Comparison of ENCODE assay signal across 1 cellular context in genomic region chr9:125407974-125408900, GRCh38.
TF ChIP-seq lines count a peak whose summit lies in the region.

No MANE protein-coding gene starts in this region.

TF ChIP-seq in HepG2, 621 proteins besides CTCF, POLR2A, EP300 and RAD21 (continued from another document and continues in another):
- no peak for TF ChIP-seq NFAT5 (CRISPR knock-in tag; IDR thresholded peaks at IDR 0.05)
- 0 out of 2 replicates have a peak, but pooled peaks have one; percentile 49 for TF ChIP-seq ZBTB7A (CRISPR knock-in tag; IDR thresholded peaks at IDR 0.05)
- TF ChIP-seq ZNF772 (CRISPR knock-in tag; IDR thresholded peaks at IDR 0.05), result peak; percentile 62; the same call in 1 of the 2 replicates
- TF ChIP-seq SSRP1 (CRISPR knock-in tag; IDR thresholded peaks at IDR 0.05), result no peak
- no peak; the same call in 1 of the 2 replicates for TF ChIP-seq ZNF576 (CRISPR knock-in tag; IDR thresholded peaks at IDR 0.05)
- peak; percentile 84; the same call in 1 of the 2 replicates for TF ChIP-seq ZBTB10 (CRISPR knock-in tag; IDR thresholded peaks at IDR 0.05; ENCODE audit: borderline replicate concordance)
- peak; percentile 48; the same call in 1 of the 2 replicates for TF ChIP-seq ZNF414 (CRISPR knock-in tag; IDR thresholded peaks at IDR 0.05)
- TF ChIP-seq TFDP2 (CRISPR knock-in tag; IDR thresholded peaks at IDR 0.05), result no peak
- TF ChIP-seq TFDP1 (CRISPR knock-in tag; IDR thresholded peaks at IDR 0.05; ENCODE audit: borderline replicate concordance), result no peak
- 0 out of 2 replicates have a peak, but pooled peaks have one; percentile 35 for TF ChIP-seq ZMYM4 (CRISPR knock-in tag; IDR thresholded peaks at IDR 0.05)
- no peak for TF ChIP-seq ZNF619 (CRISPR knock-in tag; IDR thresholded peaks at IDR 0.05)
- TF ChIP-seq YY1 (IDR thresholded peaks at IDR 0.05; ENCODE audit: insufficient read depth, insufficient replicate concordance, low read depth, low read length), result peak; percentile 30
- no peak for TF ChIP-seq HDAC6 (IDR thresholded peaks at IDR 0.05; ENCODE audit: low read depth, low read length)
- TF ChIP-seq HOMEZ (CRISPR knock-in tag; IDR thresholded peaks at IDR 0.05; ENCODE audit: low read depth), result no peak
- no peak for TF ChIP-seq TP53 (CRISPR knock-in tag; conservative IDR thresholded peaks at IDR 0.05)
- TF ChIP-seq ZNF251 (CRISPR knock-in tag; IDR thresholded peaks at IDR 0.05), result no peak
- no peak for TF ChIP-seq ZNF253 (CRISPR knock-in tag; IDR thresholded peaks at IDR 0.05; ENCODE audit: borderline replicate concordance)
- TF ChIP-seq ZNF646 (CRISPR knock-in tag; IDR thresholded peaks at IDR 0.05), result peak; percentile 64; the same call in 1 of the 2 replicates
- TF ChIP-seq LCORL (IDR thresholded peaks at IDR 0.05), result no peak
- peak; percentile 55; the same call in 1 of the 2 replicates for TF ChIP-seq LCORL (CRISPR knock-in tag; IDR thresholded peaks at IDR 0.05)
- peak; percentile 82; the same call in 1 of the 2 replicates for TF ChIP-seq MTERF4 (CRISPR knock-in tag; IDR thresholded peaks at IDR 0.05)
- TF ChIP-seq ZNF17 (CRISPR knock-in tag; IDR thresholded peaks at IDR 0.05), result no peak
- TF ChIP-seq NFE2 (CRISPR knock-in tag; IDR thresholded peaks at IDR 0.05), result no peak
- 0 out of 2 replicates have a peak, but pooled peaks have one; percentile 24 for TF ChIP-seq ZZZ3 (CRISPR knock-in tag; IDR thresholded peaks at IDR 0.05; ENCODE audit: borderline replicate concordance)
- no peak for TF ChIP-seq ZNF761 (CRISPR knock-in tag; conservative IDR thresholded peaks at IDR 0.05)
- no peak for TF ChIP-seq RBM39 (IDR thresholded peaks at IDR 0.05; ENCODE audit: low read depth, low read length, poor library complexity, severe bottlenecking)
- no peak for TF ChIP-seq ZNF543 (CRISPR knock-in tag; IDR thresholded peaks at IDR 0.05)
- TF ChIP-seq IKZF4 (CRISPR knock-in tag; IDR thresholded peaks at IDR 0.05; ENCODE audit: borderline replicate concordance, low read depth, not compliant biosample characterization), result no peak
- 0 out of 2 replicates have a peak, but pooled peaks have one; percentile 40 for TF ChIP-seq ZKSCAN8 (CRISPR knock-in tag; IDR thresholded peaks at IDR 0.05; ENCODE audit: borderline replicate concordance)
- TF ChIP-seq ISL2 (CRISPR knock-in tag; IDR thresholded peaks at IDR 0.05), result peak; percentile 39; the same call in 1 of the 2 replicates
- TF ChIP-seq ZNF639 (CRISPR knock-in tag; conservative IDR thresholded peaks at IDR 0.05), result 0 out of 2 replicates have a peak, but pooled peaks have one; percentile 45
- no peak for TF ChIP-seq SIX1 (CRISPR knock-in tag; IDR thresholded peaks at IDR 0.05; ENCODE audit: borderline replicate concordance)
- TF ChIP-seq NR2F6 (IDR thresholded peaks at IDR 0.05), result no peak
- no peak for TF ChIP-seq NR2F6 (CRISPR knock-in tag; IDR thresholded peaks at IDR 0.05)
- no peak for TF ChIP-seq THAP11 (CRISPR knock-in tag; IDR thresholded peaks at IDR 0.05)
- peak; percentile 38; the same call in 1 of the 2 replicates for TF ChIP-seq SAP130 (CRISPR knock-in tag; IDR thresholded peaks at IDR 0.05; ENCODE audit: low read depth)
- no peak for TF ChIP-seq ELF3 (CRISPR knock-in tag; IDR thresholded peaks at IDR 0.05)
